14 cellular contexts compared by ENCODE assay signal in the genomic region with DNA sequence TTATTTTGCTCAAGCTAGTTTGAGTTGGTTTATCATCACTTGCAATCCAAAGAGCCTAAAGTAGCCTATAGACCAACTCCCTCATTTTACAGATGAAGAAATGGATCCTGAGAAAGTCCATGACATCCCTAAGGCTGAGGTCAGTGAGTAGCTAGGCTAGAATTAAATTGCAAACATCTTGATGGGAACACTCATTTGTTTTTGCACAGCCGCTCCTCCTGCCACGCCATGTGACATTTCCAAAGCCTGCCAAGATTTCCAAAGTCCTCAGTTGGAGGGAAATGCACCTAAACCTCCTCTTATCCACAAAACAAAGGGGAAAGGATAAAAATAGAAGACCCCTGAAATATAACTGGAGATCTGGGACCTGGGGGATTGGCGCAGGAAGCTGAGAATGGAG. TPM values are rescaled to one million over a fixed set of nuclear protein-coding genes. Genes with fewer than 3 reads are reported as not detected.
DNase-seq lines count a peak whose midpoint lies in the region; ATAC-seq, FAIRE-seq and TF ChIP-seq lines count a peak whose summit lies in the region.
"Had no signal": no experiment of that assay in that cellular context is flagged by ENCODE, and none has a peak within 500 bp of the region (broad histone marks: within the 10 kb centered on the region; RNA-seq: fewer than 3 reads in every experiment).

No MANE protein-coding gene starts in this region.

- CTCF ChIA-PET in AG04449 (lab: Yijun Ruan, JAX) = interaction anchor here (1.0 to 17.1 kb wide), 13 partner anchors 8 to 197 kb away, joined by 3 to 455 read pairs (median 26); partner anchors contain the start of genes COL1A1, PDK2, PPP1R9B and SGCA
- CTCF ChIA-PET in IMR-90 (lab: Yijun Ruan, JAX) = interaction anchor here (0.6 to 1.9 kb wide), 6 partner anchors 8 to 1807 kb away, joined by 3 to 14 read pairs (median 4); no protein-coding TSS in a partner anchor

- H3K4me1 Mint-ChIP-seq in type B pancreatic cell (ENCODE audit: unreplicated experiment) = peaks cover 28% of the 10 kb centered on the region

- peak overlapping the region; percentile 93 for H4K91ac ChIP-seq in IMR-90 (ENCODE audit: insufficient read depth, low read depth, low read length)

- FAIRE-seq in RCC 7860 (lab: Jason Lieb, UNC) = no peak
- FAIRE-seq: endometrium had no signal

- H2AK5ac ChIP-seq in IMR-90 (ENCODE audit: low read depth, low read length) = peak overlapping the region; percentile 94

- peak overlapping the region; percentile 94 for H2BK20ac ChIP-seq in IMR-90 (ENCODE audit: low read depth, low read length)

- H3K4me3 Mint-ChIP-seq in type B pancreatic cell = no peak overlapping the region
- H3K4me3 Mint-ChIP-seq: memory B cell had no signal

- POLR2A ChIA-PET in AG04449 (lab: Yijun Ruan, JAX) (interaction anchor here (0.6 to 4.5 kb wide), 20 partner anchors 10 to 196 kb away, joined by 3 to 48 read pairs (median 6); partner anchors contain the start of gene COL1A1), IMR-90 (lab: Charles Lee; ENCODE audit: unreplicated experiment) (interaction anchor here (0.6 to 1.9 kb wide), 6 partner anchors 11 to 107 kb away, joined by 3 to 12 read pairs (median 4); partner anchors contain the start of gene COL1A1)

- no peak for TF ChIP-seq RAD21 in IMR-90 (IDR thresholded peaks at IDR 0.05; ENCODE audit: low read length)

- in situ Hi-C loops in IMR-90 (cut with MboI; ENCODE audit: low sequenced_read_pairs) = loop anchor here (10.0 kb wide), 1 partner anchor 114 kb away; no protein-coding TSS in a partner anchor

- H2BK5ac ChIP-seq in IMR-90 (ENCODE audit: low read depth, low read length, poor library complexity, severe bottlenecking) = peak overlapping the region; percentile 90

- ATAC-seq in IMR-90 (ENCODE audit: low read depth) (peak; percentile 6; the same call in 1 of the 2 replicates), HG02938 (IDR thresholded peaks at IDR 0.05; ENCODE audit: unreplicated experiment) (no peak)

- dilution Hi-C loops in IMR-90 (cut with HindIII; ENCODE audit: low sequenced_read_pairs, unreplicated experiment) = no loop called here

- H2AFZ ChIP-seq in IMR-90 (replicated peaks; ENCODE audit: low read length, poor library complexity) = no peak overlapping the region

- no TSS peak for BruUV-seq in IMR-90 (replicated peaks; lab: Mats Ljungman, UMichigan)

- H3K27me3 Mint-ChIP-seq in type B pancreatic cell = peaks cover 6% of the 10 kb centered on the region

- no peak for TF ChIP-seq POLR2A in IMR-90 (IDR thresholded peaks at IDR 0.05; ENCODE audit: low read depth, low read length)

- H3K4me1 ChIP-seq in IMR-90 (ENCODE audit: control insufficient read depth, insufficient read depth, low read length) (peaks cover 25% of the 10 kb centered on the region), neutrophil (ENCODE audit: control insufficient read depth in 1 of 2, insufficient read depth in 1 of 2, low read depth in 1 of 2, low read length in 1 of 2) (peaks cover 75% of the 10 kb centered on the region in 2 experiments)

- H3K23ac ChIP-seq in IMR-90 (ENCODE audit: low read depth, low read length) = peak overlapping the region; percentile 93

- H2AK9ac ChIP-seq in IMR-90 (replicated peaks; ENCODE audit: low read depth, low read length, poor library complexity) = peak overlapping the region; percentile 90

- peak overlapping the region; percentile 69 for H3K9ac ChIP-seq in IMR-90 (ENCODE audit: low read depth, low read length)

- no peak overlapping the region for H3K27ac Mint-ChIP-seq in type B pancreatic cell
- H3K27ac Mint-ChIP-seq: memory B cell had no signal

- peak overlapping the region; percentile 92 for H3K4ac ChIP-seq in IMR-90 (ENCODE audit: low read depth, low read length)

- peaks cover 2% of the 10 kb centered on the region; the same call in 1 of the 2 replicates for H3K36me3 ChIP-seq in IMR-90 (ENCODE audit: control insufficient read depth, insufficient read depth, low read length)
- H3K36me3 ChIP-seq in neutrophil = no peaks in the 10 kb centered on the region

- H3K9me1 ChIP-seq in IMR-90 (ENCODE audit: insufficient read depth, low read length) = peaks cover 18% of the 10 kb centered on the region

- peak overlapping the region; percentile 90 for H3K27ac ChIP-seq in IMR-90 (ENCODE audit: insufficient read depth, low read length)
- H3K27ac ChIP-seq in neutrophil = peak overlapping the region; percentile 95

- H3K27me3 ChIP-seq in IMR-90 (ENCODE audit: control insufficient read depth, insufficient read depth, low read length) (no peaks in the 10 kb centered on the region), neutrophil (no peaks in the 10 kb centered on the region)

- H3K14ac ChIP-seq in IMR-90 (replicated peaks; ENCODE audit: low read depth, low read length) = peak overlapping the region; percentile 77

- WGBS in IMR-90 (ENCODE audit: extremely low coverage in 2 of 2, insufficient read length in 1 of 2), 2 experiments = no CpG with 5 or more reads among the region's 3 CpGs

- DNase-seq in AG04449 (ENCODE audit: low read depth, low spot score) = no peak
- DNase-seq in IMR-90 = peak; percentile 77
- DNase-seq in epithelial cell of esophagus (ENCODE audit: low read depth) = peak; percentile 30
- no peak for DNase-seq in RCC 7860 (ENCODE audit: low spot score)
- DNase-seq in type B pancreatic cell (ENCODE audit: extremely low spot score, unreplicated experiment) = no peak
- no peak for DNase-seq in NCI-H2081 (lab: John Stamatoyannopoulos, UW)
- DNase-seq: activated effector memory CD4-positive, alpha-beta T cell treated with Interleukin-2 at 50 U/mL for 16 hours; NCI-H524; T-helper 9 cell had no signal

- intact Hi-C loops in IMR-90 (cut with micrococcal nuclease) = no loop called here

- H3K36me3 Mint-ChIP-seq in type B pancreatic cell = no peaks in the 10 kb centered on the region
- H3K36me3 Mint-ChIP-seq: memory B cell had no signal

- H3K4me3 ChIP-seq in AG04449 (ENCODE audit: low read depth, low read length) = peak overlapping the region; percentile 52
- peak overlapping the region; percentile 8 for H3K4me3 ChIP-seq in IMR-90 (ENCODE audit: insufficient read depth, low read depth, low read length)
- no peak overlapping the region for H3K4me3 ChIP-seq in epithelial cell of esophagus (ENCODE audit: low read length)
- peak overlapping the region; percentile 58 to 65 for H3K4me3 ChIP-seq in neutrophil (ENCODE audit: low read depth in 1 of 2, low read length in 1 of 2)

- peak overlapping the region; percentile 93 for H3K56ac ChIP-seq in IMR-90 (ENCODE audit: extremely low read depth, insufficient read depth, low read length)

- H2BK120ac ChIP-seq in IMR-90 (ENCODE audit: low read depth, low read length) = peak overlapping the region; percentile 94

- peak overlapping the region; percentile 67 to 68; a peak in 3 of 4 replicates for H4K8ac ChIP-seq in IMR-90 (ENCODE audit: low read depth in 2 of 2, low read length in 2 of 2)

- peak overlapping the region; percentile 63 for H3K4me2 ChIP-seq in IMR-90 (ENCODE audit: low read depth, low read length)

- peak overlapping the region; percentile 75 for H3K18ac ChIP-seq in IMR-90 (ENCODE audit: low read depth, low read length)

- TF ChIP-seq CTCF in AG04449 (IDR thresholded peaks at IDR 0.05; ENCODE audit: insufficient read depth, low read length, missing control alignments) = no peak
- no peak for TF ChIP-seq CTCF in IMR-90 (conservative IDR thresholded peaks at IDR 0.05; ENCODE audit: low read depth, low read length)
- TF ChIP-seq CTCF in epithelial cell of esophagus (IDR thresholded peaks at IDR 0.05; ENCODE audit: insufficient read depth, low read depth, low read length, missing control alignments) = no peak
- no peak for TF ChIP-seq CTCF in neutrophil (IDR thresholded peaks at IDR 0.05)
- no peak for TF ChIP-seq CTCF in type B pancreatic cell (conservative IDR thresholded peaks at IDR 0.05)

- H2BK15ac ChIP-seq in IMR-90 (ENCODE audit: low read depth, low read length) = peak overlapping the region; percentile 71

- H4K20me1 ChIP-seq in IMR-90 (ENCODE audit: insufficient read depth, low read length) = no peaks in the 10 kb centered on the region

- H4K5ac ChIP-seq in IMR-90 (ENCODE audit: low read depth, low read length) = peak overlapping the region; percentile 66

- peaks cover 11 to 43% of the 10 kb centered on the region in 2 experiments for H3K79me1 ChIP-seq in IMR-90 (ENCODE audit: low read depth in 1 of 2, low read length in 2 of 2)

- H3K9me3 ChIP-seq in IMR-90 (ENCODE audit: control insufficient read depth, insufficient read depth, low read length) = no peaks in the 10 kb centered on the region
- H3K9me3 ChIP-seq in neutrophil = no peaks in the 10 kb centered on the region
- H3K9me3 ChIP-seq: Caco-2 had no signal

- H3K9me3 Mint-ChIP-seq in type B pancreatic cell = no peaks in the 10 kb centered on the region
- H3K9me3 Mint-ChIP-seq: memory B cell had no signal

TF ChIP-seq in IMR-90, 13 proteins besides CTCF, POLR2A, EP300 and RAD21:
- peak; percentile 69 for TF ChIP-seq MXI1 (IDR thresholded peaks at IDR 0.05; ENCODE audit: borderline replicate concordance, low read depth, low read length)
- no peak for TF ChIP-seq RFX5 (IDR thresholded peaks at IDR 0.05; ENCODE audit: low read depth, low read length)
- TF ChIP-seq USF2 (IDR thresholded peaks at IDR 0.05; ENCODE audit: low read depth, low read length) = peak; percentile 68

RNA-seq across cellular contexts. Expression of gene TMEM92, which starts 15.0 kb away (rescaled TPM):
- total RNA-seq in IMR-90 (2012; rRNA removed) (0.18 and 0.28 TPM in 2 replicates), type B pancreatic cell (ENCODE audit: low replicate concordance) (1.6 and 1.8 TPM in 2 replicates)
- 0.86 and 1.7 TPM in 2 replicates for polyA plus RNA-seq in IMR-90 (2012; rRNA removed)
- polyA plus RNA-seq in IMR-90 (2012; cell fraction: cytosol; rRNA removed) = 0.90 and 1.4 TPM in 2 replicates
- 1.0 and 1.1 TPM in 2 replicates for polyA plus RNA-seq in IMR-90 (2012; cell fraction: nucleus; rRNA removed; ENCODE audit: low replicate concordance)

RNA-seq across cellular contexts. Expression of gene XYLT2, which starts 56.7 kb away (rescaled TPM):
- total RNA-seq in IMR-90 (2012; rRNA removed) (31.9 and 35.0 TPM in 2 replicates), type B pancreatic cell (ENCODE audit: low replicate concordance) (23.5 and 38.8 TPM in 2 replicates)
- 27.7 and 35.7 TPM in 2 replicates for polyA plus RNA-seq in IMR-90 (2012; rRNA removed)
- polyA plus RNA-seq in IMR-90 (2012; cell fraction: cytosol; rRNA removed) = 20.7 and 31.6 TPM in 2 replicates
- 39.1 and 85.9 TPM in 2 replicates for polyA plus RNA-seq in IMR-90 (2012; cell fraction: nucleus; rRNA removed; ENCODE audit: low replicate concordance)

Comparison
In these comparisons a context has a peak if more than half of its experiments do, and no peak if none do; other contexts are left out.
1. DNase-seq: peak in IMR-90 (single experiment) and epithelial cell of esophagus (single experiment); none in AG04449 (single experiment), RCC 7860 (single experiment), type B pancreatic cell (single experiment) and NCI-H2081 (0 of 2).